In genomic region chr12:31006416-31007152, GRCh38 we compare ENCODE assay signal across 17 cellular contexts.
"Had no signal": no experiment of that assay in that cellular context is flagged by ENCODE, and none has a peak within 500 bp of the region (broad histone marks: within the 10 kb centered on the region; RNA-seq: fewer than 3 reads in every experiment).

No MANE protein-coding gene starts in this region.

- H3K27ac Mint-ChIP-seq: activated naive CD4-positive, alpha-beta T cell treated with anti-CD3 and anti-CD28 coated beads, Interleukin-2, amount 10 ng/mL, durations not matched to agents 7 days and 5 days; activated T-helper 17 cell treated with anti-CD3 and anti-CD28 coated beads, Interleukin-2, amount 50 U/mL, for 72 hours; immature natural killer cell; stimulated activated naive CD8-positive, alpha-beta T cell treated with anti-CD3 and anti-CD28 coated beads, Interleukin-15, Interleukin-2, amounts not matched to agents 100 ng/mL and 50 ng/mL, for 24 hours had no signal

- H2AFZ ChIP-seq: parathyroid adenoma had no signal

- H3K27ac ChIP-seq: ascending aorta, gastrocnemius medialis, heart left ventricle, parathyroid adenoma had no signal

- H3K9me3 ChIP-seq: ascending aorta, gastrocnemius medialis, heart left ventricle, upper lobe of left lung had no signal

- H3K4me3 Mint-ChIP-seq: activated naive CD4-positive, alpha-beta T cell treated with anti-CD3 and anti-CD28 coated beads, Interleukin-2, amount 10 ng/mL, durations not matched to agents 7 days and 5 days; activated T-helper 17 cell treated with anti-CD3 and anti-CD28 coated beads, Interleukin-2, amount 50 U/mL, for 72 hours; immature natural killer cell; stimulated activated naive CD8-positive, alpha-beta T cell treated with anti-CD3 and anti-CD28 coated beads, Interleukin-15, Interleukin-2, amounts not matched to agents 100 ng/mL and 50 ng/mL, for 24 hours had no signal

- H3K79me2 ChIP-seq: parathyroid adenoma had no signal

- H3K4me1 Mint-ChIP-seq: activated naive CD4-positive, alpha-beta T cell treated with anti-CD3 and anti-CD28 coated beads, Interleukin-2, amount 10 ng/mL, durations not matched to agents 7 days and 5 days; activated T-helper 17 cell treated with anti-CD3 and anti-CD28 coated beads, Interleukin-2, amount 50 U/mL, for 72 hours; immature natural killer cell; naive B cell had no signal

- H3K27me3 Mint-ChIP-seq: stimulated activated naive CD8-positive, alpha-beta T cell treated with anti-CD3 and anti-CD28 coated beads, Interleukin-15, Interleukin-2, amounts not matched to agents 100 ng/mL and 50 ng/mL, for 24 hours had no signal

- H3K9me3 Mint-ChIP-seq: activated naive CD4-positive, alpha-beta T cell treated with anti-CD3 and anti-CD28 coated beads, Interleukin-2, amount 10 ng/mL, durations not matched to agents 7 days and 5 days; activated T-helper 17 cell treated with anti-CD3 and anti-CD28 coated beads, Interleukin-2, amount 50 U/mL, for 72 hours; stimulated activated naive CD8-positive, alpha-beta T cell treated with anti-CD3 and anti-CD28 coated beads, Interleukin-15, Interleukin-2, amounts not matched to agents 100 ng/mL and 50 ng/mL, for 24 hours had no signal

- H3K27me3 ChIP-seq: ascending aorta, gastrocnemius medialis, heart left ventricle, upper lobe of left lung had no signal

- H3K4me3 ChIP-seq: ascending aorta, gastrocnemius medialis, heart left ventricle, lung, skin epidermis, upper lobe of left lung had no signal

- H3K9ac ChIP-seq: parathyroid adenoma had no signal

- H3K36me3 ChIP-seq: ascending aorta, gastrocnemius medialis, heart left ventricle, upper lobe of left lung had no signal

- H3K4me1 ChIP-seq: ascending aorta, gastrocnemius medialis, heart left ventricle, parathyroid adenoma had no signal

- H3K36me3 Mint-ChIP-seq: activated naive CD4-positive, alpha-beta T cell treated with anti-CD3 and anti-CD28 coated beads, Interleukin-2, amount 10 ng/mL, durations not matched to agents 7 days and 5 days; immature natural killer cell; naive B cell had no signal

- DNase-seq: activated CD4-positive, CD25-positive, alpha-beta regulatory T cell treated with anti-CD3 and anti-CD28 coated beads, Interleukin-2, amount 50 U/mL, for 72 hours; activated naive CD4-positive, alpha-beta T cell treated with anti-CD3 and anti-CD28 coated beads, Interleukin-2, amount 10 ng/mL, durations not matched to agents 7 days and 5 days; erythroblast; gastrocnemius medialis; immature natural killer cell; left colon; naive B cell; retina; T-helper 1 cell; upper lobe of left lung had no signal
